ENCODE assay signal across 9 cellular contexts in the genomic region with DNA sequence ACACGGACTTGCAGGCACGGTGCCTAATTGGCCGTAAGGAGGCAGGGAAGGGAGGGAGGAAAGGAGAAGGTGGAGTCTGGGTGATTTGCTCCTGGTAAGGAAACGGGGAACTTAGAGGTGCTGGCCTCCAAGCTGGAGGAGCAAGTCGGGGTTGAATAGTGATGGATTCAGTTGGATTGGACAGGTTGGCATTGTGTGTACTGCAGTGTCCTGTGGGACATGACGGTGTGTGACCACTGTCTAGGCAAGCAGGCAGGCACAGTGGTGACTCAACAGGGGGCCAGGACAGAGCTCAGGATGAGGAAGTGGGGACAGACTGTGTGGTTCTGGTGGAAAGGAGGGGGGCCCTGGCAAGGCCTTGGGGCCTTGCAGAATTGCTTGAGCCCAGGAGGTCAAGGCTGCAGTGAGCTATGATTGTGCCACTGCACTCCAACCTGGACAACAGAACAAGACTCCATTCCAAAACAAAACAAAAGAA. TPM values are rescaled to one million over a fixed set of nuclear protein-coding genes. Genes with fewer than 3 reads are reported as not detected.
A peak's percentile ranks its signal among the peaks of the same experiment; 100 is the strongest.
DNase-seq lines count a peak whose midpoint lies in the region; ATAC-seq and TF ChIP-seq lines count a peak whose summit lies in the region.
"Had no signal": no experiment of that assay in that cellular context is flagged by ENCODE, and none has a peak within 500 bp of the region (broad histone marks: within the 10 kb centered on the region; RNA-seq: fewer than 3 reads in every experiment).

No MANE protein-coding gene starts in this region.

- no peaks in the 10 kb centered on the region for H3K79me2 ChIP-seq in PC-3 (ENCODE audit: low read length)

- 9 to 18% (median 12%) methylated on average over 6 of the region's 6 CpGs for WGBS in spleen, 5 donors

- BruUV-seq in PC-3 (replicated peaks; lab: Mats Ljungman, UMichigan): no TSS peak

- POLR2A ChIA-PET in PC-3 (lab: Charles Lee; ENCODE audit: unreplicated experiment): no interaction called here

- no peaks in the 10 kb centered on the region for H3K9me3 ChIP-seq in PC-3 (ENCODE audit: low read length)
- peaks cover 0 to 21% (median 15%) of the 10 kb centered on the region in 8 donors for H3K9me3 ChIP-seq in spleen

- no peaks in the 10 kb centered on the region for H3K36me3 ChIP-seq in PC-3 (ENCODE audit: low read depth, low read length)
- no peaks in the 10 kb centered on the region for H3K36me3 ChIP-seq in spleen

- H3K4me1 ChIP-seq in PC-3 (ENCODE audit: insufficient read depth, low read length) (no peaks in the 10 kb centered on the region), spleen (peaks cover 0 to 12% (median 7%) of the 10 kb centered on the region in 6 donors)

- intact Hi-C loops in PC-3 (cut with micrococcal nuclease): no loop called here
- intact Hi-C loops in spleen (cut with DNase I; ENCODE audit: low total_unique reads): no loop called here

- H3K4me3 ChIP-seq in HL-60 (replicated peaks; ENCODE audit: insufficient read depth, low read length) (no peak overlapping the region), PC-3 (ENCODE audit: low read length) (no peak overlapping the region), spleen (no peak overlapping the region)

- no peak overlapping the region for H3K4me2 ChIP-seq in PC-3 (ENCODE audit: low read length)

- H4K20me1 ChIP-seq in PC-3 (ENCODE audit: low read length): no peaks in the 10 kb centered on the region

- DNase-seq in HL-60 (ENCODE audit: low read depth in 1 of 2, low spot score in 1 of 2) (peak; percentile 36 to 78), PC-3 (no peak), spleen (no peak), middle frontal gyrus (ENCODE audit: extremely low spot score, low spot score) (no peak), NCI-H1694 treated with DMSO at 0.1 percent for 48 hours (lab: John Stamatoyannopoulos, UW) (no peak)
- DNase-seq: DMS 273 treated with DMSO at 0.1 percent for 48 hours, NCI-H1105 had no signal

- H2AFZ ChIP-seq in PC-3 (ENCODE audit: low read length): no peak overlapping the region

- H3K27ac ChIP-seq in HL-60 (replicated peaks) (no peak overlapping the region), PC-3 (ENCODE audit: low read length) (no peak overlapping the region), spleen (no peak overlapping the region)

- H3K27me3 ChIP-seq in HL-60 (ENCODE audit: insufficient read depth, poor library complexity, severe bottlenecking) (no peaks in the 10 kb centered on the region), PC-3 (ENCODE audit: low read length) (0 out of 2 replicates have a peak, but pooled peaks cover 9% of the 10 kb centered on the region), spleen (replicated peaks in 1 of 7) (peaks cover 0 to 16% (median 0%) of the 10 kb centered on the region in 7 donors)

- no peak for TF ChIP-seq CTCF in HL-60 (IDR thresholded peaks at IDR 0.05; ENCODE audit: insufficient read depth, low read length)
- TF ChIP-seq CTCF in PC-3 (conservative IDR thresholded peaks at IDR 0.05; ENCODE audit: low read depth, low read length): peak; percentile 24; the same call in 1 of the 2 replicates
- peak in 6 of 11 experiments; percentile 6 to 58 (median 18) for TF ChIP-seq CTCF in spleen (IDR thresholded peaks at IDR 0.05 in 8 of 11, conservative IDR thresholded peaks at IDR 0.05 in 3 of 11)

- no peaks in the 10 kb centered on the region for H3K9me2 ChIP-seq in PC-3 (replicated peaks; ENCODE audit: low read length)

- 0 out of 2 replicates have a peak, but pooled peaks have one; percentile 18 for ATAC-seq in PC-3
- peak; percentile 18 for ATAC-seq in esophagus mucosa
- ATAC-seq in GM21447 (IDR thresholded peaks at IDR 0.05; ENCODE audit: unreplicated experiment): no peak

- H3K9ac ChIP-seq in PC-3 (ENCODE audit: low read length): no peak overlapping the region

- no peak for TF ChIP-seq POLR2A in spleen (IDR thresholded peaks at IDR 0.05)

- CTCF ChIA-PET in PC-3 (lab: Charles Lee): no interaction called here

- no peaks in the 10 kb centered on the region for H3F3A ChIP-seq in PC-3 (ENCODE audit: low read length, unreplicated experiment)

RNA-seq across cellular contexts. Expression of gene COL26A1, which starts 48.8 kb away (rescaled TPM):
- total RNA-seq in PC-3 (2014; rRNA removed): not detected in 2 replicates
- total RNA-seq in esophagus mucosa: not detected
- total RNA-seq in spleen: under 1 TPM in 3 of 7 donors, not detected in 4; 0.15 to 0.23 (median 0.19) TPM
- under 1 TPM; 0.22 to 0.32 (median 0.29) TPM for polyA plus RNA-seq in spleen

Comparison
In these comparisons a context has a peak if more than half of its experiments do, and no peak if none do; other contexts are left out.
1. DNase-seq: peak in HL-60 (2 of 2); none in PC-3 (single experiment), spleen (single experiment), middle frontal gyrus (single experiment) and NCI-H1694 treated with DMSO at 0.1 percent for 48 hours (single experiment).